Comparison of ENCODE assay signal across 1 cellular context in genomic region chr4:70839537-70840093, GRCh38.
A peak's percentile ranks its signal among the peaks of the same experiment; 100 is the strongest.
TF ChIP-seq lines count a peak whose summit lies in the region.

A gene with protein sequence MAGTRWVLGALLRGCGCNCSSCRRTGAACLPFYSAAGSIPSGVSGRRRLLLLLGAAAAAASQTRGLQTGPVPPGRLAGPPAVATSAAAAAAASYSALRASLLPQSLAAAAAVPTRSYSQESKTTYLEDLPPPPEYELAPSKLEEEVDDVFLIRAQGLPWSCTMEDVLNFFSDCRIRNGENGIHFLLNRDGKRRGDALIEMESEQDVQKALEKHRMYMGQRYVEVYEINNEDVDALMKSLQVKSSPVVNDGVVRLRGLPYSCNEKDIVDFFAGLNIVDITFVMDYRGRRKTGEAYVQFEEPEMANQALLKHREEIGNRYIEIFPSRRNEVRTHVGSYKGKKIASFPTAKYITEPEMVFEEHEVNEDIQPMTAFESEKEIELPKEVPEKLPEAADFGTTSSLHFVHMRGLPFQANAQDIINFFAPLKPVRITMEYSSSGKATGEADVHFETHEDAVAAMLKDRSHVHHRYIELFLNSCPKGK (minus strand): TSS chr4:70839890. CDS start chr4:70839827, 63 bp downstream.

TF ChIP-seq in HepG2, 621 proteins besides CTCF, POLR2A, EP300 and RAD21 (continued from another document and continues in another):
- TF ChIP-seq ZNF543 (CRISPR knock-in tag; IDR thresholded peaks at IDR 0.05), result 0 out of 2 replicates have a peak, but pooled peaks have one; percentile 20
- no peak for TF ChIP-seq NR2F6 (IDR thresholded peaks at IDR 0.05)
- no peak for TF ChIP-seq NR2F6 (CRISPR knock-in tag; IDR thresholded peaks at IDR 0.05)
- TF ChIP-seq ZNF546 (CRISPR knock-in tag; conservative IDR thresholded peaks at IDR 0.05), result no peak
- no peak for TF ChIP-seq ZNF138 (CRISPR knock-in tag; IDR thresholded peaks at IDR 0.05; ENCODE audit: low read depth)
- no peak for TF ChIP-seq ZNF547 (CRISPR knock-in tag; IDR thresholded peaks at IDR 0.05)
- no peak for TF ChIP-seq NR0B2 (CRISPR knock-in tag; IDR thresholded peaks at IDR 0.05)
- TF ChIP-seq HMG20B (CRISPR knock-in tag; conservative IDR thresholded peaks at IDR 0.05), result no peak
- no peak for TF ChIP-seq WIZ (CRISPR knock-in tag; IDR thresholded peaks at IDR 0.05)
- TF ChIP-seq SPEN (CRISPR knock-in tag; IDR thresholded peaks at IDR 0.05; ENCODE audit: low read depth), result peak; percentile 19
- TF ChIP-seq, protein P1, sequence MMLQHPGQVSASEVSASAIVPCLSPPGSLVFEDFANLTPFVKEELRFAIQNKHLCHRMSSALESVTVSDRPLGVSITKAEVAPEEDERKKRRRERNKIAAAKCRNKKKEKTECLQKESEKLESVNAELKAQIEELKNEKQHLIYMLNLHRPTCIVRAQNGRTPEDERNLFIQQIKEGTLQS (CRISPR knock-in tag; IDR thresholded peaks at IDR 0.05), result no peak
- TF ChIP-seq, protein P2, sequence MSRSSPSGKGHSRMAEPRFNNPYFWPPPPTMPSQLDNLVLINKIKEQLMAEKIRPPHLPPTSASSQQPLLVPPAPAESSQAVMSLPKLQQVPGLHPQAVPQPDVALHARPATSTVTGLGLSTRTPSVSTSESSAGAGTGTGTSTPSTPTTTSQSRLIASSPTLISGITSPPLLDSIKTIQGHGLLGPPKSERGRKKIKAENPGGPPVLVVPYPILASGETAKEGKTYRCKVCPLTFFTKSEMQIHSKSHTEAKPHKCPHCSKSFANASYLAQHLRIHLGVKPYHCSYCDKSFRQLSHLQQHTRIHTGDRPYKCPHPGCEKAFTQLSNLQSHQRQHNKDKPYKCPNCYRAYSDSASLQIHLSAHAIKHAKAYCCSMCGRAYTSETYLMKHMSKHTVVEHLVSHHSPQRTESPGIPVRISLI (CRISPR knock-in tag; IDR thresholded peaks at IDR 0.05; ENCODE audit: borderline replicate concordance), result no peak
- no peak for TF ChIP-seq SNAI1 (CRISPR knock-in tag; IDR thresholded peaks at IDR 0.05; ENCODE audit: borderline replicate concordance)
- TF ChIP-seq ZNF225 (CRISPR knock-in tag; IDR thresholded peaks at IDR 0.05), result no peak
- TF ChIP-seq KDM6A (CRISPR knock-in tag; IDR thresholded peaks at IDR 0.05; ENCODE audit: low read depth), result no peak
- TF ChIP-seq MED8 (CRISPR knock-in tag; IDR thresholded peaks at IDR 0.05; ENCODE audit: insufficient replicate concordance), result no peak
- TF ChIP-seq ELF3 (CRISPR knock-in tag; IDR thresholded peaks at IDR 0.05), result peak; percentile 36; the same call in 1 of the 2 replicates
- peak; percentile 59 for TF ChIP-seq GABPA (IDR thresholded peaks at IDR 0.05; ENCODE audit: low read depth, low read length)
- TF ChIP-seq GABPA (CRISPR knock-in tag; IDR thresholded peaks at IDR 0.05; ENCODE audit: low read depth), result peak; percentile 85
- peak; percentile 58; the same call in 1 of the 2 replicates for TF ChIP-seq ZFYVE20 (CRISPR knock-in tag; IDR thresholded peaks at IDR 0.05; ENCODE audit: borderline replicate concordance, low read depth)
- TF ChIP-seq, protein P3, sequence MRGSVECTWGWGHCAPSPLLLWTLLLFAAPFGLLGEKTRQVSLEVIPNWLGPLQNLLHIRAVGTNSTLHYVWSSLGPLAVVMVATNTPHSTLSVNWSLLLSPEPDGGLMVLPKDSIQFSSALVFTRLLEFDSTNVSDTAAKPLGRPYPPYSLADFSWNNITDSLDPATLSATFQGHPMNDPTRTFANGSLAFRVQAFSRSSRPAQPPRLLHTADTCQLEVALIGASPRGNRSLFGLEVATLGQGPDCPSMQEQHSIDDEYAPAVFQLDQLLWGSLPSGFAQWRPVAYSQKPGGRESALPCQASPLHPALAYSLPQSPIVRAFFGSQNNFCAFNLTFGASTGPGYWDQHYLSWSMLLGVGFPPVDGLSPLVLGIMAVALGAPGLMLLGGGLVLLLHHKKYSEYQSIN (CRISPR knock-in tag; IDR thresholded peaks at IDR 0.05; ENCODE audit: borderline replicate concordance), result no peak
- 0 out of 2 replicates have a peak, but pooled peaks have one; percentile 29 for TF ChIP-seq FOXK1 (CRISPR knock-in tag; IDR thresholded peaks at IDR 0.05; ENCODE audit: borderline replicate concordance, low read depth)
- TF ChIP-seq SP1 (IDR thresholded peaks at IDR 0.05), result no peak
- peak; percentile 94 for TF ChIP-seq SP1 (CRISPR knock-in tag; IDR thresholded peaks at IDR 0.05)
- no peak; the same call in 1 of the 2 replicates for TF ChIP-seq ZNF614 (CRISPR knock-in tag; IDR thresholded peaks at IDR 0.05; ENCODE audit: borderline replicate concordance)
- peak; percentile 91 for TF ChIP-seq ZNF281 (CRISPR knock-in tag; IDR thresholded peaks at IDR 0.05; ENCODE audit: borderline replicate concordance)
- TF ChIP-seq CEBPG (CRISPR knock-in tag; IDR thresholded peaks at IDR 0.05), result no peak
- TF ChIP-seq E2F5 (CRISPR knock-in tag; conservative IDR thresholded peaks at IDR 0.05), result no peak
- no peak; the same call in 1 of the 2 replicates for TF ChIP-seq ZBTB14 (CRISPR knock-in tag; IDR thresholded peaks at IDR 0.05)
- TF ChIP-seq SKI (IDR thresholded peaks at IDR 0.05; ENCODE audit: partially characterized antibody), result no peak
- TF ChIP-seq, protein P4, sequence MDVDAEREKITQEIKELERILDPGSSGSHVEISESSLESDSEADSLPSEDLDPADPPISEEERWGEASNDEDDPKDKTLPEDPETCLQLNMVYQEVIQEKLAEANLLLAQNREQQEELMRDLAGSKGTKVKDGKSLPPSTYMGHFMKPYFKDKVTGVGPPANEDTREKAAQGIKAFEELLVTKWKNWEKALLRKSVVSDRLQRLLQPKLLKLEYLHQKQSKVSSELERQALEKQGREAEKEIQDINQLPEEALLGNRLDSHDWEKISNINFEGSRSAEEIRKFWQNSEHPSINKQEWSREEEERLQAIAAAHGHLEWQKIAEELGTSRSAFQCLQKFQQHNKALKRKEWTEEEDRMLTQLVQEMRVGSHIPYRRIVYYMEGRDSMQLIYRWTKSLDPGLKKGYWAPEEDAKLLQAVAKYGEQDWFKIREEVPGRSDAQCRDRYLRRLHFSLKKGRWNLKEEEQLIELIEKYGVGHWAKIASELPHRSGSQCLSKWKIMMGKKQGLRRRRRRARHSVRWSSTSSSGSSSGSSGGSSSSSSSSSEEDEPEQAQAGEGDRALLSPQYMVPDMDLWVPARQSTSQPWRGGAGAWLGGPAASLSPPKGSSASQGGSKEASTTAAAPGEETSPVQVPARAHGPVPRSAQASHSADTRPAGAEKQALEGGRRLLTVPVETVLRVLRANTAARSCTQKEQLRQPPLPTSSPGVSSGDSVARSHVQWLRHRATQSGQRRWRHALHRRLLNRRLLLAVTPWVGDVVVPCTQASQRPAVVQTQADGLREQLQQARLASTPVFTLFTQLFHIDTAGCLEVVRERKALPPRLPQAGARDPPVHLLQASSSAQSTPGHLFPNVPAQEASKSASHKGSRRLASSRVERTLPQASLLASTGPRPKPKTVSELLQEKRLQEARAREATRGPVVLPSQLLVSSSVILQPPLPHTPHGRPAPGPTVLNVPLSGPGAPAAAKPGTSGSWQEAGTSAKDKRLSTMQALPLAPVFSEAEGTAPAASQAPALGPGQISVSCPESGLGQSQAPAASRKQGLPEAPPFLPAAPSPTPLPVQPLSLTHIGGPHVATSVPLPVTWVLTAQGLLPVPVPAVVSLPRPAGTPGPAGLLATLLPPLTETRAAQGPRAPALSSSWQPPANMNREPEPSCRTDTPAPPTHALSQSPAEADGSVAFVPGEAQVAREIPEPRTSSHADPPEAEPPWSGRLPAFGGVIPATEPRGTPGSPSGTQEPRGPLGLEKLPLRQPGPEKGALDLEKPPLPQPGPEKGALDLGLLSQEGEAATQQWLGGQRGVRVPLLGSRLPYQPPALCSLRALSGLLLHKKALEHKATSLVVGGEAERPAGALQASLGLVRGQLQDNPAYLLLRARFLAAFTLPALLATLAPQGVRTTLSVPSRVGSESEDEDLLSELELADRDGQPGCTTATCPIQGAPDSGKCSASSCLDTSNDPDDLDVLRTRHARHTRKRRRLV (CRISPR knock-in tag; IDR thresholded peaks at IDR 0.05), result no peak
- TF ChIP-seq ETV5 (CRISPR knock-in tag; IDR thresholded peaks at IDR 0.05; ENCODE audit: borderline replicate concordance), result peak; percentile 87
- TF ChIP-seq PAX8 (CRISPR knock-in tag; IDR thresholded peaks at IDR 0.05; ENCODE audit: borderline replicate concordance), result no peak
- TF ChIP-seq SOX6 (IDR thresholded peaks at IDR 0.05), result no peak
- no peak for TF ChIP-seq SOX6 (CRISPR knock-in tag; IDR thresholded peaks at IDR 0.05)
- TF ChIP-seq RCOR2 (CRISPR knock-in tag; IDR thresholded peaks at IDR 0.05), result no peak
- no peak; the same call in 1 of the 2 replicates for TF ChIP-seq HES4 (CRISPR knock-in tag; IDR thresholded peaks at IDR 0.05; ENCODE audit: borderline replicate concordance)
- TF ChIP-seq SRSF1 (optimal IDR thresholded peaks at IDR 0.05; ENCODE audit: low read depth, low read length), result no peak
- no peak for TF ChIP-seq ZNF704 (CRISPR knock-in tag; IDR thresholded peaks at IDR 0.05; ENCODE audit: borderline replicate concordance)
- TF ChIP-seq ZNF501 (CRISPR knock-in tag; IDR thresholded peaks at IDR 0.05), result no peak
- no peak for TF ChIP-seq JUND (CRISPR knock-in tag; IDR thresholded peaks at IDR 0.05)
